ENCODE assay signal across 8 cellular contexts in genomic region chr4:7761720-7762119, GRCh38.
DNase-seq lines count a peak whose midpoint lies in the region; ATAC-seq, FAIRE-seq and TF ChIP-seq lines count a peak whose summit lies in the region.

No MANE protein-coding gene starts in this region.

- H3K36me3 ChIP-seq in body of pancreas (replicated peaks in 1 of 2; ENCODE audit: insufficient read depth in 1 of 2, low read depth in 2 of 2) (no peaks in the 10 kb centered on the region), MG63 (peaks cover 14% of the 10 kb centered on the region)

- ATAC-seq in A549: peak in 1 of 2 experiments; percentile 82; a peak in 3 of 6 replicates
- ATAC-seq in HG03442 (IDR thresholded peaks at IDR 0.05; ENCODE audit: unreplicated experiment): peak; percentile 80
- peak; percentile 65 for ATAC-seq in body of pancreas

- H3K27me3 ChIP-seq in body of pancreas (no peaks in the 10 kb centered on the region), MG63 (no peaks in the 10 kb centered on the region)

- peak; percentile 49 to 57 for DNase-seq in A549 (ENCODE audit: low read depth in 1 of 2, low spot score in 1 of 2)
- peak; percentile 50 for DNase-seq in GM18507 (ENCODE audit: extremely low spot score, insufficient read length, low read depth)
- peak; percentile 19 for DNase-seq in T-helper 9 cell
- peak; percentile 46 to 72 (median 63) for DNase-seq in body of pancreas
- peak; percentile 91 for DNase-seq in iPS-NIHi7 (ENCODE audit: extremely low spot score)
- DNase-seq in stimulated activated CD4-positive, alpha-beta T cell treated with anti-CD3 and anti-CD28 coated beads, Interleukin-1b, Interleukin-23, amount 100 ng/mL, for 48 hours: peak; percentile 56
- no peak for DNase-seq in MG63

- H3K27ac ChIP-seq in A549: peak overlapping the region in 1 of 2 experiments; percentile 82; a peak in 3 of 6 replicates
- H3K27ac ChIP-seq in body of pancreas: no peak overlapping the region

- TF ChIP-seq EP300 in A549 (IDR thresholded peaks at IDR 0.05): no peak

- intact Hi-C loops in body of pancreas (cut with DNase I): no loop called here

- H3K9me3 ChIP-seq in A549 (no peaks in the 10 kb centered on the region), body of pancreas (no peaks in the 10 kb centered on the region), MG63 (no peaks in the 10 kb centered on the region)

- H3K4me3 ChIP-seq in A549 (no peak overlapping the region), body of pancreas (no peak overlapping the region), MG63 (no peak overlapping the region)

- CTCF ChIA-PET in A549 (lab: Yijun Ruan, JAX): interaction anchor here (0.8 to 2.3 kb wide), 16 partner anchors 8 to 394 kb away, joined by 3 to 13 read pairs (median 3); no protein-coding TSS in a partner anchor

- H3K4me1 ChIP-seq in A549: peaks cover 13% of the 10 kb centered on the region
- no peaks in the 10 kb centered on the region for H3K4me1 ChIP-seq in body of pancreas

- TF ChIP-seq POLR2A in A549 (IDR thresholded peaks at IDR 0.05; ENCODE audit: low read length): no peak
- TF ChIP-seq POLR2A in body of pancreas (IDR thresholded peaks at IDR 0.05): no peak

- peak; percentile 43 for TF ChIP-seq CTCF in A549 (IDR thresholded peaks at IDR 0.05)
- peak; percentile 25 to 65 (median 49) for TF ChIP-seq CTCF in body of pancreas (IDR thresholded peaks at IDR 0.05)

- TF ChIP-seq RAD21 in A549 (conservative IDR thresholded peaks at IDR 0.05 in 1 of 2, IDR thresholded peaks at IDR 0.05 in 1 of 2): peak; percentile 25 to 34; a peak in 2 of 5 replicates

- WGBS in A549 (ENCODE audit: missing lambda C conversion rate): 79% methylated on average over 12 of the region's 12 CpGs
- WGBS in body of pancreas, 2 donors: 36 to 50% methylated on average over 6 to 12 of the region's 12 CpGs

- FAIRE-seq in A549 (lab: Jason Lieb, UNC): no peak
- peak; percentile 67 for FAIRE-seq in GM18507 (lab: Jason Lieb, UNC)

- no peak overlapping the region for H3K4me2 ChIP-seq in A549

- POLR2A ChIA-PET in A549 (lab: Yijun Ruan, JAX): no interaction called here

TF ChIP-seq in A549, 52 proteins besides CTCF, POLR2A, EP300 and RAD21:
- TF ChIP-seq SMC3 (IDR thresholded peaks at IDR 0.05) (peak; percentile 33; the same call in 1 of the 3 replicates), HOXB5 (CRISPR knock-in tag; IDR thresholded peaks at IDR 0.05) (no peak)
